8 cellular contexts compared by ENCODE assay signal in the genomic region with DNA sequence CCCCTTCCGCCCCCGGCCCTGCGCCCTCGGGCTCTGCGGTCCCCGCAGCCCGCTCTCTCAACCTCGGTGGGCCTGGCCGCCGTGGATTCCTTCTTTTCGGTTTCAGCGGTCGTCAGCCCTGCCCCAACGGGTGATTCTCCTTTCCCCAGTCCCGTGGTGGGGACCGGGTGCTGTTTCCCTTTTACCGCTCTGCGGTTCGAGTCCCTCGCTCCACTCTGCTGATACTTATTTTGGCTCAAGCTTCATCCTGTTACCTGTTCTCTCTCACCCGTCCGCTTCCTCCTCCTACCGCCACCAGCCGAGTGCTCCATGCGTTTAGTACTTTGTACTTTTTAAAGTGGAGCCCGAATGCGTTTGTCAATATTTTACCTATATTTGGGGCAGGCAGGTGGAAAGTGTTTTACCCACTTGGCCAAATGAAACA. TPM values are rescaled to one million over a fixed set of nuclear protein-coding genes. Genes with fewer than 3 reads are reported as not detected.
DNase-seq lines count a peak whose midpoint lies in the region; ATAC-seq, FAIRE-seq and TF ChIP-seq lines count a peak whose summit lies in the region.

No MANE protein-coding gene starts in this region.

- peak; percentile 4 for ATAC-seq in GM19438 (IDR thresholded peaks at IDR 0.05; ENCODE audit: low read depth, unreplicated experiment)
- ATAC-seq in stimulated activated naive CD8-positive, alpha-beta T cell treated with anti-CD3 and anti-CD28 coated beads, Interleukin-15, amount 100 ng/mL, for 72 hours: peak; percentile 5

- no peak for FAIRE-seq in D721Med (lab: Jason Lieb, UNC)

- peak overlapping the region; percentile 96 to 97 for H3K4me3 Mint-ChIP-seq in CD14-positive monocyte
- H3K4me3 Mint-ChIP-seq in stimulated activated naive CD8-positive, alpha-beta T cell treated with anti-CD3 and anti-CD28 coated beads, Interleukin-15, amount 100 ng/mL, for 72 hours: peak overlapping the region; percentile 89 to 91

- H3K9me3 ChIP-seq in adipocyte (ENCODE audit: control insufficient read depth, low read length): no peaks in the 10 kb centered on the region

- peak overlapping the region; percentile 99 to 100 (median 100) for H3K27ac Mint-ChIP-seq in CD14-positive monocyte
- peak overlapping the region; percentile 99 to 100 for H3K27ac Mint-ChIP-seq in stimulated activated naive CD8-positive, alpha-beta T cell treated with anti-CD3 and anti-CD28 coated beads, Interleukin-15, amount 100 ng/mL, for 72 hours

- peaks cover 28% of the 10 kb centered on the region for H3K4me1 Mint-ChIP-seq in CD14-positive monocyte
- H3K4me1 Mint-ChIP-seq in stimulated activated naive CD8-positive, alpha-beta T cell treated with anti-CD3 and anti-CD28 coated beads, Interleukin-15, amount 100 ng/mL, for 72 hours: peaks cover 48% of the 10 kb centered on the region

- TF ChIP-seq CTCF in CD14-positive monocyte (IDR thresholded peaks at IDR 0.05) (no peak), D721Med (IDR thresholded peaks at IDR 0.05; ENCODE audit: insufficient read depth, missing control alignments) (no peak)

- no peaks in the 10 kb centered on the region for H3K27me3 ChIP-seq in adipocyte (replicated peaks; ENCODE audit: control insufficient read depth, insufficient read depth, low read length)

- peak overlapping the region; percentile 95 for H3K9ac ChIP-seq in adipocyte (ENCODE audit: low read length)

- peaks cover 15% of the 10 kb centered on the region for H3K36me3 ChIP-seq in adipocyte (ENCODE audit: control insufficient read depth, insufficient read depth, low read length, severe bottlenecking)

- peaks cover 0 to 1% (median 0%) of the 10 kb centered on the region in 3 donors for H3K27me3 Mint-ChIP-seq in CD14-positive monocyte (ENCODE audit: low read depth in 3 of 3)
- no peaks in the 10 kb centered on the region for H3K27me3 Mint-ChIP-seq in stimulated activated naive CD8-positive, alpha-beta T cell treated with anti-CD3 and anti-CD28 coated beads, Interleukin-15, amount 100 ng/mL, for 72 hours

- intact Hi-C loops in CD14-positive monocyte (cut with micrococcal nuclease): loop anchor here in 1 of 2 donors (2.0 to 10.0 kb wide), 3 partner anchors 44 to 906 kb away; partner anchors contain the start of genes LPXN, MED19, TMX2 and UBE2L6

- peaks cover 19% of the 10 kb centered on the region for H3K4me1 ChIP-seq in adipocyte (ENCODE audit: control insufficient read depth, insufficient read depth, low read length)

- DNase-seq in CD14-positive monocyte (ENCODE audit: low spot score) (no peak), Kasumi-1 (lab: John Stamatoyannopoulos, UW) (peak; percentile 32 to 38), adipocyte (ENCODE audit: low read depth) (no peak), iPS-NIHi7 (ENCODE audit: extremely low spot score) (peak; percentile 48), epidermal melanocyte (ENCODE audit: insufficient read length, low spot score) (no peak), D721Med (ENCODE audit: insufficient read length, low spot score) (no peak)
- DNase-seq in stimulated activated naive CD8-positive, alpha-beta T cell treated with anti-CD3 and anti-CD28 coated beads, Interleukin-15, amount 100 ng/mL, for 72 hours: no peak

- H3K36me3 Mint-ChIP-seq in CD14-positive monocyte: peaks cover 20 to 22% of the 10 kb centered on the region in 2 donors

- peak overlapping the region; percentile 97 for H3K4me3 ChIP-seq in adipocyte (ENCODE audit: low read length)

- H3K9me3 Mint-ChIP-seq in CD14-positive monocyte: peaks cover 0 to 2% (median 0%) of the 10 kb centered on the region in 7 donors
- H3K9me3 Mint-ChIP-seq in stimulated activated naive CD8-positive, alpha-beta T cell treated with anti-CD3 and anti-CD28 coated beads, Interleukin-15, amount 100 ng/mL, for 72 hours: no peaks in the 10 kb centered on the region

RNA-seq across cellular contexts. Expression of gene ZDHHC5, which starts 0.6 kb away (rescaled TPM):
- 10 to 100 TPM; 28.6 to 31.8 TPM for polyA plus RNA-seq in CD14-positive monocyte

RNA-seq across cellular contexts. Expression of gene CLP1, which starts 10.9 kb away (rescaled TPM):
- polyA plus RNA-seq in CD14-positive monocyte: 10 to 100 TPM; 12.9 to 17.9 TPM

RNA-seq across cellular contexts. Expression of gene YPEL4, which starts 18.8 kb away (rescaled TPM):
- polyA plus RNA-seq in CD14-positive monocyte: under 1 TPM in 1 of 2 donors, not detected in 1; 0.36 TPM

RNA-seq across cellular contexts. Expression of gene MED19, which starts 43.5 kb away (rescaled TPM):
- polyA plus RNA-seq in CD14-positive monocyte: 10 to 100 TPM in 1 of 2 donors, 1 to 10 TPM in 1; 9.2 to 11.3 TPM

RNA-seq across cellular contexts. Expression of gene TMX2, which starts 43.9 kb away (rescaled TPM):
- polyA plus RNA-seq in CD14-positive monocyte: 10 to 100 TPM; 52.9 to 71.6 TPM

Comparison
In these comparisons a context has a peak if more than half of its experiments do, and no peak if none do; other contexts are left out.
1. DNase-seq: peak in Kasumi-1 (2 of 2) and iPS-NIHi7 (single experiment); none in CD14-positive monocyte (single experiment), adipocyte (single experiment), stimulated activated naive CD8-positive, alpha-beta T cell treated with anti-CD3 and anti-CD28 coated beads, Interleukin-15, amount 100 ng/mL, for 72 hours (0 of 2), epidermal melanocyte (single experiment) and D721Med (single experiment).